Comparison of ENCODE assay signal across 17 cellular contexts in genomic region chr12:123498126-123498825, GRCh38.
"Had no signal": no experiment of that assay in that cellular context is flagged by ENCODE, and none has a peak within 500 bp of the region (broad histone marks: within the 10 kb centered on the region; RNA-seq: fewer than 3 reads in every experiment).

No MANE protein-coding gene starts in this region.

- FAIRE-seq: bronchial epithelial cell had no signal

- H3K27me3 ChIP-seq: ascending aorta, dorsolateral prefrontal cortex, heart left ventricle, tibial artery, vagina had no signal

- H3K4me3 ChIP-seq: ascending aorta, dorsolateral prefrontal cortex, heart left ventricle, smooth muscle cell, tibial artery, vagina had no signal

- H3K4me1 ChIP-seq: ascending aorta, tibial artery, vagina had no signal

- ATAC-seq: activated CD8-positive, alpha-beta memory T cell treated with anti-CD3 and anti-CD28 coated beads, Interleukin-2, amount 10 ng/mL, durations not matched to agents 7 days and 5 days; activated T-cell treated with anti-CD3 and anti-CD28 coated beads, Interleukin-2, amount 50 U/mL, for 4 hours; heart left ventricle; left lobe of liver; natural killer cell treated with Interleukin-12 subunit alpha and Interleukin-12 subunit beta and Interleukin-15 and Interleukin-18, amount 100 ng/mL, for 72 hours; right cardiac atrium; stimulated activated effector memory CD8-positive, alpha-beta T cell treated with anti-CD3 and anti-CD28 coated beads, Interleukin-12 subunit alpha, Interleukin-12 subunit beta, amount 100 ng/mL, for 72 hours had no signal

- H3K9me3 ChIP-seq: ascending aorta, heart left ventricle, tibial artery, vagina had no signal

- H3K4me2 ChIP-seq: smooth muscle cell had no signal

- DNase-seq: activated CD4-positive, alpha-beta T cell treated with anti-CD3 and anti-CD28 coated beads, Interleukin-2, amount 50 U/mL, for 1 hour; activated CD8-positive, alpha-beta memory T cell treated with anti-CD3 and anti-CD28 coated beads, Interleukin-2, amount 10 ng/mL, durations not matched to agents 7 days and 5 days; activated gamma-delta T cell; activated T-cell treated with anti-CD3 and anti-CD28 coated beads, Interleukin-2, amount 50 U/mL, for 4 hours; dorsolateral prefrontal cortex; foreskin melanocyte; heart left ventricle; nucleus accumbens; tibial artery had no signal

- H3K27ac ChIP-seq: ascending aorta, heart left ventricle, tibial artery, vagina had no signal
